In the genomic region with DNA sequence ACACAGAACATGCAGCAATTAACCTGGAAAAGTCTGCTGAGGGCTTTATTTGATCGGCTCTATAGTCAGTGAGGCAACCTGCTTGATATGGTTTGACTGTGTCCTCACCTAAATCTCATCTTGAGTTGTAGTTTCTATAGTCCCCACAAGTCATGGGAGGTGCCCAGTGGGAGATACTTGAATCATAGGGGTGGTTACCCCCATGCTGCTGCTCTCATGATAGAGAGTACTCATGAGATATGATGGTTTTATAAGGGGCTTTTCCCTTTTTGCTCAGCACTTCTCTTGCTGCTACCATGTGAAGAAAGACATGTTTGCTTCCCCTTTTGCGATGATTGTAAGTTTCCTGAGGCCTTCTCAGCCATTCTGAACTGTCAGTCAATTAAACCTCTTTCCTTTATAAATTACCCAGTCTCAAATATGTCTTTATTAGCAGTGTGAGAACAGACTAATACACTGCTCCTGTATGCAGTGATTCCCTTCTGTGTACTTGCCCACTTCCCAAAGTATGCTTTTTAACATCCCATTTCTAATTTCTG, we compare ENCODE assay signal across 21 cellular contexts.
DNase-seq lines count a peak whose midpoint lies in the region; ATAC-seq, FAIRE-seq and TF ChIP-seq lines count a peak whose summit lies in the region.
"Had no signal": no experiment of that assay in that cellular context is flagged by ENCODE, and none has a peak within 500 bp of the region (broad histone marks: within the 10 kb centered on the region; RNA-seq: fewer than 3 reads in every experiment).

No MANE protein-coding gene starts in this region.

- no peaks in the 10 kb centered on the region for H3K27me3 ChIP-seq in hepatocyte
- no peaks in the 10 kb centered on the region for H3K27me3 ChIP-seq in left ventricle myocardium inferior (ENCODE audit: low read depth)
- H3K27me3 ChIP-seq: SJSA1 had no signal

- no peaks in the 10 kb centered on the region for H3K9me2 ChIP-seq in hepatocyte (replicated peaks; ENCODE audit: insufficient read depth)

- TF ChIP-seq CTCF in Calu3 (IDR thresholded peaks at IDR 0.05; ENCODE audit: unreplicated experiment) (no peak), hepatocyte (IDR thresholded peaks at IDR 0.05; ENCODE audit: poor library complexity) (no peak), left ventricle myocardium inferior (IDR thresholded peaks at IDR 0.05; ENCODE audit: borderline replicate concordance) (no peak)

- BruUV-seq in Calu3 (replicated peaks; lab: Mats Ljungman, UMichigan): no TSS peak

- no peak overlapping the region for H3K4me2 ChIP-seq in hepatocyte
- H3K4me2 ChIP-seq: A549 had no signal

- H3K4me1 Mint-ChIP-seq in Calu3 (ENCODE audit: low read depth, unreplicated experiment): peaks cover 20% of the 10 kb centered on the region

- H3K4me1 ChIP-seq in hepatocyte (ENCODE audit: insufficient read depth): no peaks in the 10 kb centered on the region
- no peaks in the 10 kb centered on the region for H3K4me1 ChIP-seq in left ventricle myocardium inferior
- H3K4me1 ChIP-seq: A549, HAP-1 had no signal

- FAIRE-seq in GM12892 (lab: Jason Lieb, UNC): peak; percentile 83
- FAIRE-seq: A549, HepG2 had no signal

- CTCF ChIA-PET in Calu3 (lab: Charles Lee): no interaction called here

- no peak overlapping the region for H2AFZ ChIP-seq in hepatocyte
- H2AFZ ChIP-seq: GM23248 had no signal

- H3K27ac ChIP-seq in hepatocyte: peak overlapping the region; percentile 39
- H3K27ac ChIP-seq in left ventricle myocardium inferior (replicated peaks): no peak overlapping the region
- H3K27ac ChIP-seq: A549, GM23248, SJSA1 had no signal

- no peak for DNase-seq in Calu3
- no peak for DNase-seq in GM12892 (ENCODE audit: insufficient read length)
- DNase-seq in hepatocyte (ENCODE audit: low spot score): no peak
- DNase-seq in left ventricle myocardium inferior: no peak
- no peak for DNase-seq in medulla oblongata (ENCODE audit: extremely low spot score)
- DNase-seq: Caco-2; CD4-positive, alpha-beta T cell; DMS153; GDM1; GM23248; KG1; NCI-H1417; NCI-H187 treated with DMSO at 0.1 percent for 48 hours; NCI-H226; NCI-H524 had no signal

- H3K4me3 ChIP-seq in hepatocyte (no peak overlapping the region), left ventricle myocardium inferior (no peak overlapping the region)
- H3K4me3 ChIP-seq: A549, GM23248, HAP-1, SJSA1 had no signal

- H3K4me3 Mint-ChIP-seq in Calu3 (ENCODE audit: low read depth, unreplicated experiment): no peak overlapping the region
- H3K4me3 Mint-ChIP-seq: CD4-positive, alpha-beta T cell had no signal

- H4K20me1 ChIP-seq in hepatocyte (ENCODE audit: insufficient read depth, poor library complexity, severe bottlenecking): no peaks in the 10 kb centered on the region

- TF ChIP-seq POLR2A in GM12892 (IDR thresholded peaks at IDR 0.05; ENCODE audit: low read depth, low read length): no peak

- no peaks in the 10 kb centered on the region for H3K9me3 Mint-ChIP-seq in Calu3 (ENCODE audit: low read depth, unreplicated experiment)
- H3K9me3 Mint-ChIP-seq: CD4-positive, alpha-beta T cell had no signal

- ATAC-seq in HG03432 (IDR thresholded peaks at IDR 0.05; ENCODE audit: unreplicated experiment) (peak; percentile 21), HG03571 (IDR thresholded peaks at IDR 0.05; ENCODE audit: unreplicated experiment) (no peak)
- ATAC-seq: A549, HepG2 had no signal

- H3K36me3 ChIP-seq in hepatocyte (replicated peaks; ENCODE audit: insufficient read depth, low read depth) (no peaks in the 10 kb centered on the region), left ventricle myocardium inferior (no peaks in the 10 kb centered on the region)
- H3K36me3 ChIP-seq: HAP-1, SJSA1 had no signal

- intact Hi-C loops in Calu3 (cut with micrococcal nuclease; ENCODE audit: unreplicated experiment): loop anchor here (10.0 kb wide), 1 partner anchor 135 kb away; no protein-coding TSS in a partner anchor
- intact Hi-C loops in left ventricle myocardium inferior (cut with micrococcal nuclease): no loop called here

- H3K27me3 Mint-ChIP-seq in Calu3 (ENCODE audit: unreplicated experiment): no peaks in the 10 kb centered on the region
- H3K27me3 Mint-ChIP-seq: CD4-positive, alpha-beta T cell had no signal

- peak overlapping the region; percentile 52 for H3K27ac Mint-ChIP-seq in Calu3 (ENCODE audit: unreplicated experiment)
- H3K27ac Mint-ChIP-seq: CD4-positive, alpha-beta T cell had no signal

- no peaks in the 10 kb centered on the region for H3K9me3 ChIP-seq in hepatocyte (ENCODE audit: low read depth)
- H3K9me3 ChIP-seq in left ventricle myocardium inferior (replicated peaks): no peaks in the 10 kb centered on the region
- H3K9me3 ChIP-seq: A549, Caco-2, HAP-1 had no signal

- 90% methylated on average over 2 of the region's 2 CpGs for WGBS in hepatocyte (ENCODE audit: low lambda C conversion rate, missing lambda C conversion rate)

- H3K36me3 Mint-ChIP-seq in Calu3 (ENCODE audit: insufficient read depth, unreplicated experiment): peaks cover 7% of the 10 kb centered on the region

- no peaks in the 10 kb centered on the region for H3K79me2 ChIP-seq in hepatocyte
